7 cellular contexts compared by ENCODE assay signal in genomic region chr14:89000007-89000942, GRCh38.
DNase-seq lines count a peak whose midpoint lies in the region; ATAC-seq and TF ChIP-seq lines count a peak whose summit lies in the region.

No MANE protein-coding gene starts in this region.

- no peaks in the 10 kb centered on the region for H4K20me1 ChIP-seq in MM.1S (ENCODE audit: insufficient read depth, low read length)

- H3K27me3 ChIP-seq in left lung (no peaks in the 10 kb centered on the region), MM.1S (replicated peaks; ENCODE audit: insufficient read depth, low read length) (no peaks in the 10 kb centered on the region)

- TF ChIP-seq CTCF in left lung (IDR thresholded peaks at IDR 0.05) (no peak), MM.1S (IDR thresholded peaks at IDR 0.05; ENCODE audit: low read length) (no peak)

- no peaks in the 10 kb centered on the region for H3K9me2 ChIP-seq in MM.1S (replicated peaks; ENCODE audit: insufficient read depth, low read length)

- H3K27ac ChIP-seq in left lung, result no peak overlapping the region
- no peak overlapping the region for H3K27ac ChIP-seq in MM.1S (ENCODE audit: low read length)

- intact Hi-C loops in left lung (cut with DNase I), result no loop called here

- no peak overlapping the region for H3K9ac ChIP-seq in MM.1S (ENCODE audit: low read length)

- no peak overlapping the region for H2AFZ ChIP-seq in MM.1S (ENCODE audit: low read length)

- no peak overlapping the region for H3K4me3 ChIP-seq in left lung
- H3K4me3 ChIP-seq in MM.1S (ENCODE audit: low read length), result no peak overlapping the region

- in situ Hi-C loops in KBM-7 (cut with MboI; ENCODE audit: low pct_unique_long_range_greater_than_20kb, low sequenced_read_pairs), result no loop called here

- no peaks in the 10 kb centered on the region for H3K79me2 ChIP-seq in MM.1S (ENCODE audit: low read length)

- ATAC-seq in left lung (peak; percentile 69), HG03139 (IDR thresholded peaks at IDR 0.05; ENCODE audit: unreplicated experiment) (no peak)

- no peaks in the 10 kb centered on the region for H3K36me3 ChIP-seq in left lung
- H3K36me3 ChIP-seq in MM.1S (replicated peaks; ENCODE audit: insufficient read depth, low read length), result no peaks in the 10 kb centered on the region

- H3K4me1 ChIP-seq in left lung, result peaks cover 0 to 5% of the 10 kb centered on the region in 2 donors
- no peaks in the 10 kb centered on the region for H3K4me1 ChIP-seq in MM.1S (ENCODE audit: low read length)

- DNase-seq in GF-D8 (lab: John Stamatoyannopoulos, UW), result peak; percentile 72
- peak; percentile 88 for DNase-seq in KBM-7
- DNase-seq in activated naive CD4-positive, alpha-beta T cell treated with anti-CD3 and anti-CD28 coated beads, Interleukin-2, amount 50 U/mL, for 16 hours, result peak; percentile 12
- DNase-seq in left lung, result peak; percentile 72 to 75
- DNase-seq in superior temporal gyrus (ENCODE audit: extremely low spot score), result no peak
- DNase-seq in MM.1S, result no peak

- H3F3A ChIP-seq in MM.1S (ENCODE audit: insufficient read depth, low read length), result no peaks in the 10 kb centered on the region

- H3K9me3 ChIP-seq in left lung, result no peaks in the 10 kb centered on the region
- H3K9me3 ChIP-seq in MM.1S (replicated peaks; ENCODE audit: insufficient read depth, low read length), result no peaks in the 10 kb centered on the region

- H3K4me2 ChIP-seq in MM.1S (ENCODE audit: low read depth, low read length), result no peak overlapping the region

Comparison
In these comparisons a context has a peak if more than half of its experiments do, and no peak if none do; other contexts are left out.
1. DNase-seq: peak in GF-D8 (single experiment), KBM-7 (single experiment), activated naive CD4-positive, alpha-beta T cell treated with anti-CD3 and anti-CD28 coated beads, Interleukin-2, amount 50 U/mL, for 16 hours (single experiment) and left lung (2 of 2); none in superior temporal gyrus (single experiment) and MM.1S (single experiment).